In genomic region chrX:71212536-71212935, GRCh38 we compare ENCODE assay signal across 23 cellular contexts. TPM values are rescaled to one million over a fixed set of nuclear protein-coding genes. Genes with fewer than 3 reads are reported as not detected.
"Had no signal": no experiment of that assay in that cellular context is flagged by ENCODE, and none has a peak within 500 bp of the region (broad histone marks: within the 10 kb centered on the region; RNA-seq: fewer than 3 reads in every experiment).

No MANE protein-coding gene starts in this region.

- H3K27me3 ChIP-seq: brain microvascular endothelial cell, cardiac muscle cell had no signal

- H3K36me3 Mint-ChIP-seq: activated CD4-positive, alpha-beta memory T cell treated with anti-CD3 and anti-CD28 coated beads for 36 hours; activated naive CD8-positive, alpha-beta T cell had no signal

- H3K27me3 Mint-ChIP-seq: activated CD4-positive, alpha-beta memory T cell treated with anti-CD3 and anti-CD28 coated beads for 36 hours; activated naive CD8-positive, alpha-beta T cell had no signal

- H3K4me3 ChIP-seq: cardiac muscle cell had no signal

- H3K36me3 ChIP-seq: brain microvascular endothelial cell, cardiac muscle cell had no signal

- DNase-seq: activated B cell treated with CpG ODN at 0.5 μM for 24 hours; activated CD4-positive, alpha-beta memory T cell treated with anti-CD3 and anti-CD28 coated beads for 36 hours; activated CD4-positive, alpha-beta T cell treated with anti-CD3 and anti-CD28 coated beads for 1 hour; activated CD4-positive, alpha-beta T cell treated with anti-CD3 and anti-CD28 coated beads, Interleukin-2, amount 10 ng/mL, durations not matched to agents 24 days and 14 days; activated CD8-positive, alpha-beta memory T cell treated with anti-CD3 and anti-CD28 coated beads for 24 hours; activated effector memory CD4-positive, alpha-beta T cell treated with anti-CD3 and anti-CD28 coated beads, Interleukin-2, amount 50 U/mL, for 16 hours; activated naive CD4-positive, alpha-beta T cell treated with anti-CD3 and anti-CD28 coated beads for 36 hours; activated T-cell treated with anti-CD3 and anti-CD28 coated beads, Interleukin-2, amount 50 U/mL, for 4 hours; brain microvascular endothelial cell; KG1; NCI-H1092 treated with DMSO at 0.1 percent for 48 hours; NCI-H1417 treated with DMSO at 0.1 percent for 48 hours; NCI-H1694; NCI-H2029; NCI-H524 treated with DMSO at 0.1 percent for 48 hours; SHP77 treated with DMSO at 0.1 percent for 48 hours; T-helper 17 cell; T-helper 9 cell had no signal

- H3K27ac Mint-ChIP-seq: activated B cell treated with CpG ODN at 0.5 μM for 24 hours; activated CD4-positive, alpha-beta memory T cell treated with anti-CD3 and anti-CD28 coated beads for 36 hours; activated CD4-positive, alpha-beta T cell treated with anti-CD3 and anti-CD28 coated beads, Interleukin-2, amount 10 ng/mL, durations not matched to agents 24 days and 14 days; activated naive CD4-positive, alpha-beta T cell treated with anti-CD3 and anti-CD28 coated beads for 36 hours; activated naive CD8-positive, alpha-beta T cell; T-helper 17 cell had no signal

- H3K27ac ChIP-seq: brain microvascular endothelial cell, cardiac muscle cell had no signal

- H3K9me3 Mint-ChIP-seq: activated B cell treated with CpG ODN at 0.5 μM for 24 hours; activated CD4-positive, alpha-beta memory T cell treated with anti-CD3 and anti-CD28 coated beads for 36 hours; activated CD4-positive, alpha-beta T cell treated with anti-CD3 and anti-CD28 coated beads, Interleukin-2, amount 10 ng/mL, durations not matched to agents 24 days and 14 days; activated naive CD4-positive, alpha-beta T cell treated with anti-CD3 and anti-CD28 coated beads for 36 hours; activated T-cell treated with anti-CD3 and anti-CD28 coated beads, Interleukin-2, amount 50 U/mL, for 4 hours had no signal

- H3K4me3 Mint-ChIP-seq: activated B cell treated with CpG ODN at 0.5 μM for 24 hours; activated CD4-positive, alpha-beta memory T cell treated with anti-CD3 and anti-CD28 coated beads for 36 hours; activated CD4-positive, alpha-beta T cell treated with anti-CD3 and anti-CD28 coated beads, Interleukin-2, amount 10 ng/mL, durations not matched to agents 24 days and 14 days; activated naive CD4-positive, alpha-beta T cell treated with anti-CD3 and anti-CD28 coated beads for 36 hours; activated naive CD8-positive, alpha-beta T cell; activated T-cell treated with anti-CD3 and anti-CD28 coated beads, Interleukin-2, amount 50 U/mL, for 4 hours; T-helper 17 cell had no signal

- H3K4me1 Mint-ChIP-seq: activated B cell treated with CpG ODN at 0.5 μM for 24 hours; activated CD4-positive, alpha-beta T cell treated with anti-CD3 and anti-CD28 coated beads, Interleukin-2, amount 10 ng/mL, durations not matched to agents 24 days and 14 days; T-helper 17 cell had no signal

- ATAC-seq: activated T-cell treated with anti-CD3 and anti-CD28 coated beads, Interleukin-2, amount 50 U/mL, for 4 hours; T-helper 17 cell had no signal

RNA-seq across cellular contexts. Expression of gene GJB1, which starts 10.5 kb away (rescaled TPM):
- total RNA-seq: activated B cell treated with CpG ODN at 0.5 μM for 24 hours; activated CD4-positive, alpha-beta memory T cell treated with anti-CD3 and anti-CD28 coated beads for 36 hours; activated CD4-positive, alpha-beta T cell treated with anti-CD3 and anti-CD28 coated beads, Interleukin-2, amount 10 ng/mL, durations not matched to agents 24 days and 14 days; activated naive CD4-positive, alpha-beta T cell treated with anti-CD3 and anti-CD28 coated beads for 36 hours; activated T-cell treated with anti-CD3 and anti-CD28 coated beads, Interleukin-2, amount 50 U/mL, for 4 hours; cardiac muscle cell; LHCN-M2; MCF 10A; OCI-LY7; T-helper 17 cell had no signal
